Comparison of ENCODE assay signal across 24 cellular contexts in genomic region chr7:45501788-45502187, GRCh38.
"Had no signal": no experiment of that assay in that cellular context is flagged by ENCODE, and none has a peak within 500 bp of the region (broad histone marks: within the 10 kb centered on the region; RNA-seq: fewer than 3 reads in every experiment).

No MANE protein-coding gene starts in this region.

- H3K27ac Mint-ChIP-seq: dendritic cell treated with granulocyte-macrophage colony-stimulating factor and Interleukin-4, amounts not matched to agents 40 ng/mL and 50 ng/mL, for 4 days; effector memory CD8-positive, alpha-beta T cell; endodermal cell had no signal

- H3K27me3 ChIP-seq: colonic mucosa had no signal

- H3K27ac ChIP-seq: colonic mucosa, coronary artery, dorsolateral prefrontal cortex, epithelial cell of prostate, esophagus muscularis mucosa, esophagus squamous epithelium, foreskin keratinocyte, gastroesophageal sphincter, heart left ventricle, heart right ventricle had no signal

- ATAC-seq: effector memory CD8-positive, alpha-beta T cell; esophagus mucosa; foreskin keratinocyte; gastroesophageal sphincter; heart left ventricle; heart right ventricle had no signal

- H3K4me1 ChIP-seq: colonic mucosa, esophagus muscularis mucosa, esophagus squamous epithelium, foreskin keratinocyte, gastroesophageal sphincter, heart left ventricle, heart right ventricle had no signal

- H3K4me1 Mint-ChIP-seq: endodermal cell had no signal

- H3K4me3 Mint-ChIP-seq: dendritic cell treated with granulocyte-macrophage colony-stimulating factor and Interleukin-4, amounts not matched to agents 40 ng/mL and 50 ng/mL, for 4 days; effector memory CD8-positive, alpha-beta T cell; endodermal cell had no signal

- H3K4me3 ChIP-seq: colonic mucosa, coronary artery, dorsolateral prefrontal cortex, esophagus muscularis mucosa, esophagus squamous epithelium, gastroesophageal sphincter, heart left ventricle, heart right ventricle had no signal

- H3K36me3 ChIP-seq: colonic mucosa, esophagus muscularis mucosa, esophagus squamous epithelium, gastroesophageal sphincter, heart left ventricle, heart right ventricle had no signal

- H3K9me3 ChIP-seq: colonic mucosa had no signal

- DNase-seq: colonic mucosa; cortex of kidney; dermis blood vessel endothelial cell; dorsolateral prefrontal cortex; effector CD4-positive, alpha-beta T cell; effector CD8-positive, alpha-beta T cell; effector memory CD4-positive, alpha-beta T cell; effector memory CD8-positive, alpha-beta T cell; endodermal cell; erythroblast; esophagus squamous epithelium; foreskin fibroblast; foreskin keratinocyte; foreskin melanocyte; glutamatergic neuron; head of caudate nucleus; heart left ventricle; heart right ventricle had no signal

- H3K27me3 Mint-ChIP-seq: dendritic cell treated with granulocyte-macrophage colony-stimulating factor and Interleukin-4, amounts not matched to agents 40 ng/mL and 50 ng/mL, for 4 days had no signal
